10 cellular contexts compared by ENCODE assay signal in the genomic region with DNA sequence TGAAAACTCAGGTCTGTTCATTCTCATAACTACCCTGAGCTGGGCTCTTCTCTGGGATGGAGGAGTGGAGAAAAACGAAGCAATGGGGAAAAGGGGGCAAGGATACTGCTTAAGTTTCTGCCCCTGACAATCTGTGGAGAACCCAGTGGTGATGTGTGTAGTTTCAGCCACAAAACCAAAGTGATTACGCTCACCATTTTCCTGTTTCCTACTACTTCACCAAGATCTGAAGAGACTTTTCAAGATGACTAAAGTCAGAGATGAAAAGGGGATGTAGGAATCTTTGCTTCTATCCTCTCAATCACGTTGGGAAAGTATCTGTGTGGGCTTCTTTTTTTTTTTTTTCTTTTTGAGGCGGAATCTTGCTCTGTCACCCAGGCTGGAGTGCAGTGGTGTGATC. TPM values are rescaled to one million over a fixed set of nuclear protein-coding genes. Genes with fewer than 3 reads are reported as not detected.
DNase-seq lines count a peak whose midpoint lies in the region; ATAC-seq and TF ChIP-seq lines count a peak whose summit lies in the region.
"Had no signal": no experiment of that assay in that cellular context is flagged by ENCODE, and none has a peak within 500 bp of the region (broad histone marks: within the 10 kb centered on the region; RNA-seq: fewer than 3 reads in every experiment).

No MANE protein-coding gene starts in this region.

- no peak for TF ChIP-seq POLR2A in erythroblast (IDR thresholded peaks at IDR 0.05; ENCODE audit: low read length)

- no peaks in the 10 kb centered on the region for H3K9me3 Mint-ChIP-seq in T-helper 1 cell treated with Interleukin-12 subunit alpha and Interleukin-12 subunit beta and Interleukin-4 antibody, amounts not matched to agents 30 μg/mL and 1 μg/mL, for 36 hours

- peaks cover 54% of the 10 kb centered on the region for H3K27me3 Mint-ChIP-seq in T-helper 1 cell treated with Interleukin-12 subunit alpha and Interleukin-12 subunit beta and Interleukin-4 antibody, amounts not matched to agents 30 μg/mL and 1 μg/mL, for 36 hours (ENCODE audit: low read depth)

- peaks cover 6% of the 10 kb centered on the region for H3K4me1 Mint-ChIP-seq in T-helper 1 cell treated with Interleukin-12 subunit alpha and Interleukin-12 subunit beta and Interleukin-4 antibody, amounts not matched to agents 30 μg/mL and 1 μg/mL, for 36 hours (ENCODE audit: low read depth)

- DNase-seq in erythroblast (lab: John Stamatoyannopoulos, UW) (no peak), NOMO-1 (lab: John Stamatoyannopoulos, UW; ENCODE audit: unreplicated experiment in 2 of 2) (no peak), left cardiac atrium (no peak), globus pallidus (ENCODE audit: low spot score) (no peak)
- DNase-seq: NCI-H2081 treated with DMSO at 0.1 percent for 48 hours, SJCRH30 had no signal

- intact Hi-C loops in left cardiac atrium (cut with DNase I): no loop called here

- no peaks in the 10 kb centered on the region for H3K36me3 Mint-ChIP-seq in T-helper 1 cell treated with Interleukin-12 subunit alpha and Interleukin-12 subunit beta and Interleukin-4 antibody, amounts not matched to agents 30 μg/mL and 1 μg/mL, for 36 hours (ENCODE audit: low read depth)

- ATAC-seq in GM18508 (IDR thresholded peaks at IDR 0.05; ENCODE audit: insufficient read depth, unreplicated experiment) (peak; percentile 79), GM19467 (IDR thresholded peaks at IDR 0.05; ENCODE audit: unreplicated experiment) (peak; percentile 77), HG02981 (IDR thresholded peaks at IDR 0.05; ENCODE audit: unreplicated experiment) (peak; percentile 79), left cardiac atrium (no peak)

- H3K4me3 Mint-ChIP-seq in T-helper 1 cell treated with Interleukin-12 subunit alpha and Interleukin-12 subunit beta and Interleukin-4 antibody, amounts not matched to agents 30 μg/mL and 1 μg/mL, for 36 hours: no peak overlapping the region

- peak overlapping the region; percentile 26 for H3K27ac Mint-ChIP-seq in T-helper 1 cell treated with Interleukin-12 subunit alpha and Interleukin-12 subunit beta and Interleukin-4 antibody, amounts not matched to agents 30 μg/mL and 1 μg/mL, for 36 hours

RNA-seq across cellular contexts. Expression of a gene that starts 8.3 kb away (rescaled TPM):
- 10 to 100 TPM; 51.8 to 54.7 TPM for total RNA-seq in left cardiac atrium

Comparison
In these comparisons a context has a peak if more than half of its experiments do, and no peak if none do; other contexts are left out.
1. ATAC-seq: peak in GM18508 (single experiment), GM19467 (single experiment) and HG02981 (single experiment); none in left cardiac atrium (0 of 2).